In the genomic region with DNA sequence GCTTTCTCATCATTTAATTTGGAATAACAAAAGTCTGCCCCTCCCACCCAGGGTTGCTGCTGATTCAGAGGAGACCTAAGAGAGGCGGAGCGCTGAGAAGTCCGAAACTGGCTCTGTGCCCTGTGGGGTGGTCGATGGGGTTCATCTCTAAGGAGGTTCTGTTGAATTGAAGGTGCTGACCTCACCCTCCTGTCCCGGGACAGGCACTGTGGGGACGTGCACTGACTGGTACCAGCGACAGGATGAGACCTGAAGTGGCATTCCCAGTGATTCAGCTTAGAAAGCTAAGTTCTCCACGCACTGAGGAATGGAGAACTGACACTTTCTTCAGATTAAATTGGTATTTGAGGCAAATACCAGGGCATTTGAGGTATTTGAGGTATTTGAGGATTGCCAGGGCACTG, we compare ENCODE assay signal across 1 cellular context.
TF ChIP-seq lines count a peak whose summit lies in the region.

No MANE protein-coding gene starts in this region.

TF ChIP-seq in IMR-90, 13 proteins besides CTCF, POLR2A, EP300 and RAD21:
- TF ChIP-seq FOS (IDR thresholded peaks at IDR 0.05; ENCODE audit: low read depth, low read length) = no peak
